In genomic region chr11:78586452-78587046, GRCh38 we compare ENCODE assay signal across 8 cellular contexts. TPM values are rescaled to one million over a fixed set of nuclear protein-coding genes. Genes with fewer than 3 reads are reported as not detected.
DNase-seq lines count a peak whose midpoint lies in the region; ATAC-seq, FAIRE-seq and TF ChIP-seq lines count a peak whose summit lies in the region.

No MANE protein-coding gene starts in this region.

- CTCF ChIA-PET in OCI-LY7 (lab: Charles Lee; ENCODE audit: unreplicated experiment): no interaction called here

- intact Hi-C loops in heart right ventricle (cut with DNase I) (no loop called here), cardiac septum (cut with DNase I) (no loop called here), OCI-LY7 (cut with micrococcal nuclease; ENCODE audit: unreplicated experiment) (loop anchor here (2.0 to 5.0 kb wide), 2 partner anchors 169 to 358 kb away; partner anchors contain the start of gene GAB2), ovary (cut with DNase I) (no loop called here)

- DNase-seq in heart right ventricle: no peak
- no peak for DNase-seq in cardiac septum (ENCODE audit: low spot score)
- DNase-seq in OCI-LY7 (ENCODE audit: low spot score): peak; percentile 49
- DNase-seq in fibroblast of mammary gland (ENCODE audit: low read depth): peak; percentile 44
- peak; percentile 30 for DNase-seq in urothelium cell line (ENCODE audit: low spot score)
- DNase-seq in epidermal melanocyte (ENCODE audit: insufficient read length, low spot score): no peak
- no peak for DNase-seq in ovary

- TF ChIP-seq POLR2A in ovary (IDR thresholded peaks at IDR 0.05): no peak

- H3K9me3 ChIP-seq in heart right ventricle: peaks cover 0 to 48% (median 21%) of the 10 kb centered on the region in 11 donors
- H3K9me3 ChIP-seq in OCI-LY7 (ENCODE audit: low read length): peaks cover 23% of the 10 kb centered on the region
- H3K9me3 ChIP-seq in ovary: no peaks in the 10 kb centered on the region

- TF ChIP-seq CTCF in heart right ventricle (IDR thresholded peaks at IDR 0.05): peak in 8 of 9 donors; percentile 26 to 51 (median 29)
- peak; percentile 84 for TF ChIP-seq CTCF in OCI-LY7 (conservative IDR thresholded peaks at IDR 0.05; ENCODE audit: low read length)
- TF ChIP-seq CTCF in fibroblast of mammary gland (conservative IDR thresholded peaks at IDR 0.05; ENCODE audit: control insufficient read depth, insufficient read depth, low read depth, low read length): peak; percentile 59
- no peak for TF ChIP-seq CTCF in ovary (IDR thresholded peaks at IDR 0.05)

- H2AFZ ChIP-seq in OCI-LY7 (ENCODE audit: low read length): no peak overlapping the region

- H3K36me3 ChIP-seq in heart right ventricle: no peaks in the 10 kb centered on the region
- H3K36me3 ChIP-seq in OCI-LY7 (ENCODE audit: insufficient read depth, low read length): no peaks in the 10 kb centered on the region
- H3K36me3 ChIP-seq in ovary: no peaks in the 10 kb centered on the region

- H3K27ac ChIP-seq in heart right ventricle (no peak overlapping the region), OCI-LY7 (ENCODE audit: low read depth, low read length, poor library complexity, severe bottlenecking) (no peak overlapping the region), ovary (no peak overlapping the region)

- ATAC-seq in heart right ventricle (no peak), HG03457 (IDR thresholded peaks at IDR 0.05; ENCODE audit: unreplicated experiment) (no peak)

- H3K27me3 ChIP-seq in heart right ventricle (peaks cover 0 to 4% (median 0%) of the 10 kb centered on the region in 7 donors), ovary (no peaks in the 10 kb centered on the region)

- H3K79me2 ChIP-seq in OCI-LY7 (ENCODE audit: insufficient read depth, low read depth, low read length): no peaks in the 10 kb centered on the region

- no peak overlapping the region for H3K4me2 ChIP-seq in OCI-LY7 (ENCODE audit: low read length)

- POLR2A ChIA-PET in OCI-LY7 (lab: Charles Lee): interaction anchor here (0.6 to 1.4 kb wide), 2 partner anchors 12 to 228 kb away, joined by 3 to 4 read pairs; partner anchors contain the start of gene NARS2

- TF ChIP-seq EP300 in ovary (IDR thresholded peaks at IDR 0.05): no peak

- 97 to 100% methylated on average over 1 of the region's 1 CpG for WGBS in heart right ventricle, 2 donors
- 92 to 97% (median 93%) methylated on average over 1 of the region's 1 CpG for WGBS in ovary, 3 donors

- no peak overlapping the region for H3K4me3 ChIP-seq in heart right ventricle
- H3K4me3 ChIP-seq in OCI-LY7 (ENCODE audit: low read depth, low read length, poor library complexity, severe bottlenecking): no peak overlapping the region
- H3K4me3 ChIP-seq in fibroblast of mammary gland (ENCODE audit: control insufficient read depth, low read depth, low read length): no peak overlapping the region
- H3K4me3 ChIP-seq in ovary: no peak overlapping the region

- no peaks in the 10 kb centered on the region for H3K9me2 ChIP-seq in OCI-LY7 (ENCODE audit: insufficient read depth, low read length)

- no peaks in the 10 kb centered on the region for H4K20me1 ChIP-seq in OCI-LY7 (ENCODE audit: insufficient read depth, low read length)

- H3K4me1 ChIP-seq in heart right ventricle: no peaks in the 10 kb centered on the region
- no peaks in the 10 kb centered on the region for H3K4me1 ChIP-seq in OCI-LY7 (ENCODE audit: insufficient read depth, low read length, poor library complexity, severe bottlenecking)
- H3K4me1 ChIP-seq in ovary (ENCODE audit: insufficient read depth): no peaks in the 10 kb centered on the region

- BruUV-seq in OCI-LY7 (replicated peaks; lab: Mats Ljungman, UMichigan): no TSS peak

- no peak for FAIRE-seq in urothelium cell line (lab: Jason Lieb, UNC)

RNA-seq across cellular contexts. Expression of gene NARS2, which starts 11.9 kb away (rescaled TPM):
- total RNA-seq in heart right ventricle (10 to 100 TPM; 14.8 to 20.1 (median 16.7) TPM), cardiac septum (9.9 TPM), OCI-LY7 (2022) (28.8 and 29.2 TPM in 2 replicates), ovary (10 to 100 TPM; 13.2 to 24.5 (median 17.3) TPM)
- polyA plus RNA-seq in heart right ventricle (10 to 100 TPM; 12.4 to 18.7 TPM), ovary (10 to 100 TPM; 14.0 to 15.4 TPM)
- 25.5 and 28.1 TPM in 2 replicates for total RNA-seq in OCI-LY7 (2014; rRNA removed; shearing (Covaris generic))

Comparison
In these comparisons a context has a peak if more than half of its experiments do, and no peak if none do; other contexts are left out.
1. DNase-seq: peak in OCI-LY7 (single experiment), fibroblast of mammary gland (single experiment) and urothelium cell line (single experiment); none in heart right ventricle (0 of 2), cardiac septum (single experiment), epidermal melanocyte (single experiment) and ovary (0 of 5).
2. CTCF ChIP-seq: peak in heart right ventricle (8 of 9), OCI-LY7 (single experiment) and fibroblast of mammary gland (single experiment); none in ovary (0 of 3).